23 cellular contexts compared by ENCODE assay signal in genomic region chr11:87317441-87317840, GRCh38.
A peak's percentile ranks its signal among the peaks of the same experiment; 100 is the strongest.
DNase-seq lines count a peak whose midpoint lies in the region; ATAC-seq and TF ChIP-seq lines count a peak whose summit lies in the region.
"Had no signal": no experiment of that assay in that cellular context is flagged by ENCODE, and none has a peak within 500 bp of the region (broad histone marks: within the 10 kb centered on the region; RNA-seq: fewer than 3 reads in every experiment).

No MANE protein-coding gene starts in this region.

- peaks cover 50% of the 10 kb centered on the region for H3K4me1 Mint-ChIP-seq in nephron
- H3K4me1 Mint-ChIP-seq: CD14-positive monocyte; CD4-positive, alpha-beta memory T cell; CD4-positive, CD25-positive, alpha-beta regulatory T cell; CD8-positive, alpha-beta memory T cell had no signal

- H3K4me2 ChIP-seq in Karpas-422 (ENCODE audit: low read depth, low read length, poor library complexity, severe bottlenecking): peak overlapping the region; percentile 58
- H3K4me2 ChIP-seq: BLaER1 had no signal

- H4K20me1 ChIP-seq in Karpas-422 (ENCODE audit: insufficient read depth, low read depth, low read length): no peaks in the 10 kb centered on the region
- H4K20me1 ChIP-seq: BLaER1 had no signal

- peaks cover 97% of the 10 kb centered on the region for H3K4me1 ChIP-seq in Karpas-422 (ENCODE audit: low read length)
- H3K4me1 ChIP-seq in subcutaneous abdominal adipose tissue (ENCODE audit: control insufficient read depth in 5 of 5, insufficient read depth in 5 of 5, low read length in 5 of 5): peaks cover 0 to 8% (median 3%) of the 10 kb centered on the region in 5 donors
- H3K4me1 ChIP-seq: BE2C, BLaER1 had no signal

- no peaks in the 10 kb centered on the region for H3K9me2 ChIP-seq in Karpas-422 (replicated peaks; ENCODE audit: insufficient read depth, low read length)

- no peaks in the 10 kb centered on the region for H3K9me3 ChIP-seq in Karpas-422 (ENCODE audit: low read length)
- H3K9me3 ChIP-seq in subcutaneous abdominal adipose tissue (ENCODE audit: control insufficient read depth in 5 of 5, low read length in 5 of 5): no peaks in the 10 kb centered on the region
- H3K9me3 ChIP-seq: BE2C, BLaER1 had no signal

- H3K27me3 ChIP-seq in Karpas-422 (ENCODE audit: low read length): no peaks in the 10 kb centered on the region
- H3K27me3 ChIP-seq in subcutaneous abdominal adipose tissue (ENCODE audit: control insufficient read depth in 5 of 5, insufficient read depth in 4 of 5, low read length in 5 of 5): no peaks in the 10 kb centered on the region
- H3K27me3 ChIP-seq: BE2C, BLaER1 had no signal

- no peak overlapping the region for H3K4me3 Mint-ChIP-seq in nephron
- H3K4me3 Mint-ChIP-seq: CD14-positive monocyte; CD4-positive, alpha-beta memory T cell; CD4-positive, CD25-positive, alpha-beta regulatory T cell; CD8-positive, alpha-beta memory T cell had no signal

- H3K79me2 ChIP-seq in Karpas-422 (ENCODE audit: low read length): peaks cover 20% of the 10 kb centered on the region; the same call in 1 of the 2 replicates

- DNase-seq in Karpas-422 (peak; percentile 94), SIG-M5 (lab: John Stamatoyannopoulos, UW) (no peak)
- DNase-seq: 8988T; ACHN; BE2C; C1 segment of cervical spinal cord; CD4-positive, alpha-beta memory T cell; CD4-positive, CD25-positive, alpha-beta regulatory T cell; CD8-positive, alpha-beta memory T cell; COR-L47; DMS 273 treated with DMSO at 0.1 percent for 48 hours; DMS153; DMS53; DMS79; DND-41; EL; GDM1 had no signal

- H3K4me3 ChIP-seq in Karpas-422 (ENCODE audit: low read length) (peak overlapping the region; percentile 11), subcutaneous abdominal adipose tissue (ENCODE audit: low read depth in 1 of 5, low read length in 5 of 5) (no peak overlapping the region)
- H3K4me3 ChIP-seq: BLaER1, GM12878 had no signal

- peak overlapping the region; percentile 13 to 95 (median 61) for H3K27ac Mint-ChIP-seq in nephron
- H3K27ac Mint-ChIP-seq: CD14-positive monocyte; CD4-positive, alpha-beta memory T cell; CD4-positive, CD25-positive, alpha-beta regulatory T cell; CD8-positive, alpha-beta memory T cell had no signal

- no peak for ATAC-seq in HG02763 (IDR thresholded peaks at IDR 0.05; ENCODE audit: unreplicated experiment)
- ATAC-seq: GM12878 had no signal

- peaks cover 25% of the 10 kb centered on the region for H3K36me3 Mint-ChIP-seq in nephron (ENCODE audit: low read depth)

- H3K27me3 Mint-ChIP-seq in nephron (ENCODE audit: low read depth): no peaks in the 10 kb centered on the region
- H3K27me3 Mint-ChIP-seq: CD4-positive, alpha-beta memory T cell; CD4-positive, CD25-positive, alpha-beta regulatory T cell; CD8-positive, alpha-beta memory T cell had no signal

- TF ChIP-seq CTCF in nephron (IDR thresholded peaks at IDR 0.05; ENCODE audit: unreplicated experiment in 3 of 3): no peak

- H2AFZ ChIP-seq in Karpas-422 (ENCODE audit: low read length): no peak overlapping the region

- H3K9me3 Mint-ChIP-seq in nephron: no peaks in the 10 kb centered on the region
- H3K9me3 Mint-ChIP-seq: CD14-positive monocyte; CD4-positive, CD25-positive, alpha-beta regulatory T cell; CD8-positive, alpha-beta memory T cell had no signal

- H3K9ac ChIP-seq in Karpas-422 (ENCODE audit: low read length): peak overlapping the region; percentile 56
- no peak overlapping the region for H3K9ac ChIP-seq in subcutaneous abdominal adipose tissue (ENCODE audit: low read length in 5 of 5)
- H3K9ac ChIP-seq: BLaER1 had no signal

- H3K27ac ChIP-seq in Karpas-422 (ENCODE audit: low read length) (peak overlapping the region; percentile 95), subcutaneous abdominal adipose tissue (ENCODE audit: low read depth, low read length) (peak overlapping the region; percentile 13)
- H3K27ac ChIP-seq: BLaER1 had no signal

- H3K36me3 ChIP-seq in Karpas-422 (ENCODE audit: insufficient read depth, low read length) (peaks cover 70% of the 10 kb centered on the region), subcutaneous abdominal adipose tissue (ENCODE audit: control insufficient read depth in 5 of 5, insufficient read depth in 5 of 5, low read length in 5 of 5) (peaks cover 5 to 36% (median 19%) of the 10 kb centered on the region in 5 donors)
- H3K36me3 ChIP-seq: BE2C had no signal
